Comparison of ENCODE assay signal across 10 cellular contexts in genomic region chr14:101476258-101476930, GRCh38.
A peak's percentile ranks its signal among the peaks of the same experiment; 100 is the strongest.
DNase-seq lines count a peak whose midpoint lies in the region; ATAC-seq and TF ChIP-seq lines count a peak whose summit lies in the region.
"Had no signal": no experiment of that assay in that cellular context is flagged by ENCODE, and none has a peak within 500 bp of the region (broad histone marks: within the 10 kb centered on the region; RNA-seq: fewer than 3 reads in every experiment).

No MANE protein-coding gene starts in this region.

- H3K18ac ChIP-seq in IMR-90 (ENCODE audit: low read depth, low read length): no peak overlapping the region; the same call in 1 of the 2 replicates

- POLR2A ChIA-PET in IMR-90 (lab: Charles Lee; ENCODE audit: unreplicated experiment): no interaction called here

- no peaks in the 10 kb centered on the region for H3K36me3 ChIP-seq in IMR-90 (ENCODE audit: control insufficient read depth, insufficient read depth, low read length)
- H3K36me3 ChIP-seq in mucosa of rectum (ENCODE audit: control insufficient read depth in 2 of 2, insufficient read depth in 2 of 2, low read length in 2 of 2): no peaks in the 10 kb centered on the region
- no peaks in the 10 kb centered on the region for H3K36me3 ChIP-seq in transverse colon
- H3K36me3 ChIP-seq: ascending aorta had no signal

- TF ChIP-seq POLR2A in IMR-90 (IDR thresholded peaks at IDR 0.05; ENCODE audit: low read depth, low read length): no peak
- peak; percentile 23 for TF ChIP-seq POLR2A in transverse colon (IDR thresholded peaks at IDR 0.05)

- intact Hi-C loops in IMR-90 (cut with micrococcal nuclease) (no loop called here), transverse colon (cut with DNase I; ENCODE audit: low total_unique reads) (no loop called here)

- TF ChIP-seq CTCF in IMR-90 (conservative IDR thresholded peaks at IDR 0.05; ENCODE audit: low read depth, low read length): no peak
- no peak for TF ChIP-seq CTCF in transverse colon (IDR thresholded peaks at IDR 0.05)

- TF ChIP-seq EP300 in transverse colon (IDR thresholded peaks at IDR 0.05; ENCODE audit: low read depth): no peak

- no peaks in the 10 kb centered on the region; the same call in 1 of the 2 replicates for H3K27me3 ChIP-seq in IMR-90 (ENCODE audit: control insufficient read depth, insufficient read depth, low read length)
- H3K27me3 ChIP-seq in mucosa of rectum (ENCODE audit: control insufficient read depth in 2 of 2, insufficient read depth in 2 of 2, low read length in 2 of 2): peaks cover 0 to 2% of the 10 kb centered on the region in 2 donors
- no peaks in the 10 kb centered on the region for H3K27me3 ChIP-seq in transverse colon
- H3K27me3 ChIP-seq: ascending aorta had no signal

- no peak overlapping the region for H4K8ac ChIP-seq in IMR-90 (ENCODE audit: low read depth in 2 of 2, low read length in 2 of 2)

- H4K91ac ChIP-seq in IMR-90 (ENCODE audit: insufficient read depth, low read depth, low read length): no peak overlapping the region; the same call in 1 of the 2 replicates

- no peak overlapping the region for H4K5ac ChIP-seq in IMR-90 (ENCODE audit: low read depth, low read length)

- dilution Hi-C loops in IMR-90 (cut with HindIII; ENCODE audit: low sequenced_read_pairs, unreplicated experiment): no loop called here

- BruUV-seq in IMR-90 (replicated peaks; lab: Mats Ljungman, UMichigan): no TSS peak

- no peak overlapping the region for H3K4me3 ChIP-seq in IMR-90 (ENCODE audit: insufficient read depth, low read depth, low read length)
- peak overlapping the region; percentile 26 to 41 for H3K4me3 ChIP-seq in mucosa of rectum (ENCODE audit: low read length in 2 of 2)
- no peak overlapping the region for H3K4me3 ChIP-seq in transverse colon
- H3K4me3 ChIP-seq: ascending aorta, psoas muscle had no signal

- H3K9me3 ChIP-seq in IMR-90 (ENCODE audit: control insufficient read depth, insufficient read depth, low read length): no peaks in the 10 kb centered on the region
- H3K9me3 ChIP-seq in mucosa of rectum (ENCODE audit: control insufficient read depth in 2 of 2, low read length in 2 of 2): no peaks in the 10 kb centered on the region
- no peaks in the 10 kb centered on the region for H3K9me3 ChIP-seq in transverse colon
- H3K9me3 ChIP-seq: ascending aorta, psoas muscle had no signal

- no peak overlapping the region for H3K4me2 ChIP-seq in IMR-90 (ENCODE audit: low read depth, low read length)

- no peak overlapping the region for H2BK15ac ChIP-seq in IMR-90 (ENCODE audit: low read depth, low read length)

- H3K27ac ChIP-seq in IMR-90 (ENCODE audit: insufficient read depth, low read length): peak overlapping the region; percentile 19; the same call in 1 of the 2 replicates
- H3K27ac ChIP-seq in angular gyrus (ENCODE audit: low read depth, low read length): peak overlapping the region; percentile 13
- H3K27ac ChIP-seq in mucosa of rectum (ENCODE audit: low read depth in 2 of 2, low read length in 2 of 2): peak overlapping the region; percentile 85
- H3K27ac ChIP-seq in transverse colon: peak overlapping the region; percentile 50 to 66 (median 63)
- H3K27ac ChIP-seq: psoas muscle had no signal

- H3K4me1 ChIP-seq in IMR-90 (ENCODE audit: control insufficient read depth, insufficient read depth, low read length): peaks cover 20% of the 10 kb centered on the region; the same call in 1 of the 2 replicates
- peaks cover 9 to 26% of the 10 kb centered on the region in 2 donors for H3K4me1 ChIP-seq in mucosa of rectum (ENCODE audit: control insufficient read depth in 2 of 2, insufficient read depth in 2 of 2, low read length in 2 of 2)
- H3K4me1 ChIP-seq in transverse colon: peaks cover 5 to 35% (median 16%) of the 10 kb centered on the region in 4 donors
- H3K4me1 ChIP-seq: psoas muscle had no signal

- WGBS in IMR-90 (ENCODE audit: extremely low coverage in 2 of 2, insufficient read length in 1 of 2), 2 experiments: 100% methylated on average over 2 of the region's 10 CpGs; no CpG with 5 or more reads in 1 of the 2 experiments
- WGBS in transverse colon (ENCODE audit: low coverage in 1 of 2), 2 donors: 45 to 70% methylated on average over 2 to 10 of the region's 10 CpGs

- no peak overlapping the region for H2BK120ac ChIP-seq in IMR-90 (ENCODE audit: low read depth, low read length)

- no peak overlapping the region for H3K4ac ChIP-seq in IMR-90 (ENCODE audit: low read depth, low read length)

- H2BK5ac ChIP-seq in IMR-90 (ENCODE audit: low read depth, low read length, poor library complexity, severe bottlenecking): no peak overlapping the region

- H2AK9ac ChIP-seq in IMR-90 (replicated peaks; ENCODE audit: low read depth, low read length, poor library complexity): peak overlapping the region; percentile 58

- H3K9me1 ChIP-seq in IMR-90 (ENCODE audit: insufficient read depth, low read length): no peaks in the 10 kb centered on the region

- CTCF ChIA-PET in IMR-90 (lab: Yijun Ruan, JAX): no interaction called here

- no peak overlapping the region for H3K14ac ChIP-seq in IMR-90 (replicated peaks; ENCODE audit: low read depth, low read length)

- H2AFZ ChIP-seq in IMR-90 (replicated peaks; ENCODE audit: low read length, poor library complexity): peak overlapping the region; percentile 15

- no peaks in the 10 kb centered on the region for H3K79me1 ChIP-seq in IMR-90 (ENCODE audit: low read depth in 1 of 2, low read length in 2 of 2)

- H4K20me1 ChIP-seq in IMR-90 (ENCODE audit: insufficient read depth, low read length): no peaks in the 10 kb centered on the region

- in situ Hi-C loops in IMR-90 (cut with MboI; ENCODE audit: low sequenced_read_pairs): no loop called here
- in situ Hi-C loops in transverse colon (cut with MboI; ENCODE audit: low pct_ligation_motif_present in 1 of 4, low pct_unique_long_range_greater_than_20kb in 1 of 4, low sequenced_read_pairs in 3 of 4): no loop called here

- no peak overlapping the region for H3K23ac ChIP-seq in IMR-90 (ENCODE audit: low read depth, low read length)

- no peak overlapping the region for H3K9ac ChIP-seq in IMR-90 (ENCODE audit: low read depth, low read length)
- peak overlapping the region; percentile 47 to 55 for H3K9ac ChIP-seq in mucosa of rectum (ENCODE audit: low read depth in 1 of 2, low read length in 2 of 2)

- H2BK20ac ChIP-seq in IMR-90 (ENCODE audit: low read depth, low read length): no peak overlapping the region

- H2AK5ac ChIP-seq in IMR-90 (ENCODE audit: low read depth, low read length): no peak overlapping the region

- DNase-seq in IMR-90: no peak
- DNase-seq in transverse colon: peak; percentile 51
- no peak for DNase-seq in Ammon's horn (ENCODE audit: low spot score)
- no peak for DNase-seq in hypothalamus (lab: John Stamatoyannopoulos, UW)
- DNase-seq: activated CD4-positive, alpha-beta T cell treated with anti-CD3 and anti-CD28 coated beads, Interleukin-2, amount 50 U/mL, for 4 hours had no signal

- no peak overlapping the region for H3K56ac ChIP-seq in IMR-90 (ENCODE audit: extremely low read depth, insufficient read depth, low read length)

- TF ChIP-seq RAD21 in IMR-90 (IDR thresholded peaks at IDR 0.05; ENCODE audit: low read length): no peak

- ATAC-seq in IMR-90 (ENCODE audit: low read depth) (no peak), HG03354 (IDR thresholded peaks at IDR 0.05; ENCODE audit: poor library complexity, severe bottlenecking, unreplicated experiment) (no peak)

TF ChIP-seq in IMR-90, 13 proteins besides CTCF, POLR2A, EP300 and RAD21:
- TF ChIP-seq USF2 (IDR thresholded peaks at IDR 0.05; ENCODE audit: low read depth, low read length) (no peak), SMC3 (IDR thresholded peaks at IDR 0.05; ENCODE audit: low read depth, low read length) (no peak), MAZ (IDR thresholded peaks at IDR 0.05; ENCODE audit: borderline replicate concordance, low read depth, low read length) (no peak), RFX5 (IDR thresholded peaks at IDR 0.05; ENCODE audit: low read depth, low read length) (no peak), CEBPB (IDR thresholded peaks at IDR 0.05; ENCODE audit: low read depth, low read length) (no peak), BHLHE40 (IDR thresholded peaks at IDR 0.05; ENCODE audit: low read depth, low read length) (no peak), RCOR1 (IDR thresholded peaks at IDR 0.05; ENCODE audit: insufficient replicate concordance, low read length) (no peak), MXI1 (IDR thresholded peaks at IDR 0.05; ENCODE audit: borderline replicate concordance, low read depth, low read length) (no peak), NFE2L2 (IDR thresholded peaks at IDR 0.05; ENCODE audit: low read depth, low read length) (no peak), MAFK (IDR thresholded peaks at IDR 0.05; ENCODE audit: low read depth, low read length) (no peak), CHD1 (IDR thresholded peaks at IDR 0.05; ENCODE audit: low read depth, low read length) (no peak), FOS (IDR thresholded peaks at IDR 0.05; ENCODE audit: low read depth, low read length) (no peak)
- TF ChIP-seq, protein P1, sequence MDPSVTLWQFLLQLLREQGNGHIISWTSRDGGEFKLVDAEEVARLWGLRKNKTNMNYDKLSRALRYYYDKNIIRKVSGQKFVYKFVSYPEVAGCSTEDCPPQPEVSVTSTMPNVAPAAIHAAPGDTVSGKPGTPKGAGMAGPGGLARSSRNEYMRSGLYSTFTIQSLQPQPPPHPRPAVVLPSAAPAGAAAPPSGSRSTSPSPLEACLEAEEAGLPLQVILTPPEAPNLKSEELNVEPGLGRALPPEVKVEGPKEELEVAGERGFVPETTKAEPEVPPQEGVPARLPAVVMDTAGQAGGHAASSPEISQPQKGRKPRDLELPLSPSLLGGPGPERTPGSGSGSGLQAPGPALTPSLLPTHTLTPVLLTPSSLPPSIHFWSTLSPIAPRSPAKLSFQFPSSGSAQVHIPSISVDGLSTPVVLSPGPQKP (IDR thresholded peaks at IDR 0.05; ENCODE audit: borderline replicate concordance, low read depth, low read length): no peak

Comparison
In these comparisons a context has a peak if more than half of its experiments do, and no peak if none do; other contexts are left out.
1. H3K27ac ChIP-seq: peak in every context shown above with its lines; median percentile 85 in mucosa of rectum; 63 in transverse colon; 19 in IMR-90; 13 in angular gyrus.
2. H3K4me3 ChIP-seq: peak in mucosa of rectum (2 of 2); none in IMR-90 (single experiment) and transverse colon (0 of 4).